ENCODE assay signal across 8 cellular contexts in the genomic region with DNA sequence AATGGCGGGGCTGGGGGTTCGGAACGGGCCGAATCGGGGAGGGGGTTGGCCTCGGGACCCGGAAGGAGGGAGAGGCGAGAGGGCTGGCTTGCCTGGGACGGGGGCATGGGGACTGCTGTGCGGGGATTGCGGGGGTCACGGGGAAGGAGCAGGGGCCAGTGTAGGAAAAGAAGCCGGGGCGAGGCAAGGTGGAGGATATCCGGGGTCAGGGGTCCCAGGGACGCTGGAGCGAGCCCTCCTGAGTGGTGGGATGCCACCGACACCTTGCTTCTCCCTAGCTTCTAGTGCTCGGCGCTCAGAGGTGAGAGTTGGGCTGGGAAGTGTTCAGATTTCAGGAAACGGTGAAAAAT. TPM values are rescaled to one million over a fixed set of nuclear protein-coding genes. Genes with fewer than 3 reads are reported as not detected.
DNase-seq lines count a peak whose midpoint lies in the region; ATAC-seq and TF ChIP-seq lines count a peak whose summit lies in the region.

No MANE protein-coding gene starts in this region.

- intact Hi-C loops in CD4-positive, alpha-beta memory T cell (cut with micrococcal nuclease) = loop anchor here (1.0 to 2.0 kb wide), 3 partner anchors 37 to 127 kb away; a partner anchor contains a TSS

- H3K27ac Mint-ChIP-seq in CD4-positive, alpha-beta memory T cell = peak overlapping the region; percentile 34 to 91 (median 82)
- peak overlapping the region; percentile 83 for H3K27ac Mint-ChIP-seq in endodermal cell

- peaks cover 41% of the 10 kb centered on the region for H3K4me1 ChIP-seq in CD4-positive, alpha-beta memory T cell (ENCODE audit: insufficient read depth, low read length)
- H3K4me1 ChIP-seq in NT2/D1 (ENCODE audit: insufficient read depth, insufficient read length) = peaks cover 5% of the 10 kb centered on the region
- no peaks in the 10 kb centered on the region for H3K4me1 ChIP-seq in endodermal cell (ENCODE audit: control insufficient read depth, insufficient read depth, low read length)
- peaks cover 9 to 17% of the 10 kb centered on the region in 2 experiments for H3K4me1 ChIP-seq in neutrophil (ENCODE audit: control insufficient read depth in 1 of 2, insufficient read depth in 1 of 2, low read depth in 1 of 2, low read length in 1 of 2)

- H3K36me3 Mint-ChIP-seq in CD4-positive, alpha-beta memory T cell = peaks cover 0 to 10% of the 10 kb centered on the region in 2 donors
- no peaks in the 10 kb centered on the region for H3K36me3 Mint-ChIP-seq in endodermal cell (ENCODE audit: low read depth)

- POLR2A ChIA-PET in CD4-positive, alpha-beta memory T cell (lab: Charles Lee; ENCODE audit: partially characterized antibody) = interaction anchor here (0.7 to 3.6 kb wide), 13 partner anchors 8 to 251 kb away, joined by 3 to 23 read pairs (median 4); a partner anchor contains a TSS

- no peaks in the 10 kb centered on the region for H3K27me3 ChIP-seq in CD4-positive, alpha-beta memory T cell (ENCODE audit: insufficient read depth, low read length)
- H3K27me3 ChIP-seq in NT2/D1 (ENCODE audit: insufficient read depth, insufficient read length) = peaks cover 23% of the 10 kb centered on the region
- H3K27me3 ChIP-seq in endodermal cell (ENCODE audit: control insufficient read depth, insufficient read depth, low read length, poor library complexity, severe bottlenecking) = peaks cover 22% of the 10 kb centered on the region
- peaks cover 85% of the 10 kb centered on the region for H3K27me3 ChIP-seq in neutrophil

- ATAC-seq in GM21825 (IDR thresholded peaks at IDR 0.05; ENCODE audit: unreplicated experiment) = no peak
- no peak for ATAC-seq in esophagus mucosa

- no peak for TF ChIP-seq CTCF in endodermal cell (conservative IDR thresholded peaks at IDR 0.05)
- no peak for TF ChIP-seq CTCF in neutrophil (IDR thresholded peaks at IDR 0.05)

- H3K36me3 ChIP-seq in CD4-positive, alpha-beta memory T cell (ENCODE audit: insufficient read depth, low read length) = no peaks in the 10 kb centered on the region
- H3K36me3 ChIP-seq in NT2/D1 (ENCODE audit: insufficient read depth, insufficient read length, low read length) (no peaks in the 10 kb centered on the region), endodermal cell (ENCODE audit: control insufficient read depth, insufficient read depth, low read length) (no peaks in the 10 kb centered on the region), neutrophil (no peaks in the 10 kb centered on the region)

- H3K9ac ChIP-seq in NT2/D1 (ENCODE audit: insufficient read length, low read depth) = peak overlapping the region; percentile 82
- H3K9ac ChIP-seq in endodermal cell (ENCODE audit: extremely low read depth, low read length, poor library complexity, severe bottlenecking) = peak overlapping the region; percentile 51

- CTCF ChIA-PET in CD4-positive, alpha-beta memory T cell (lab: Charles Lee; ENCODE audit: partially characterized antibody) = interaction anchor here (0.7 to 3.8 kb wide), 11 partner anchors 16 to 137 kb away, joined by 3 to 40 read pairs (median 4); no protein-coding TSS in a partner anchor

- H3K4me1 Mint-ChIP-seq in CD4-positive, alpha-beta memory T cell = peaks cover 31 to 72% (median 46%) of the 10 kb centered on the region in 4 donors
- H3K4me1 Mint-ChIP-seq in endodermal cell = peaks cover 6% of the 10 kb centered on the region

- 2 to 5% methylated on average over 11 to 21 of the region's 21 CpGs for WGBS in endodermal cell (ENCODE audit: insufficient coverage in 1 of 2, insufficient read length in 1 of 2), 2 experiments

- no peaks in the 10 kb centered on the region for H3K9me3 ChIP-seq in CD4-positive, alpha-beta memory T cell (ENCODE audit: control insufficient read depth in 1 of 2, low read length in 2 of 2)
- H3K9me3 ChIP-seq in NT2/D1 (ENCODE audit: insufficient read depth, low read length) (no peaks in the 10 kb centered on the region), endodermal cell (ENCODE audit: control insufficient read depth, low read length) (no peaks in the 10 kb centered on the region), neutrophil (no peaks in the 10 kb centered on the region)

- H3K4me3 ChIP-seq in CD4-positive, alpha-beta memory T cell (ENCODE audit: low read length in 2 of 2) = peak overlapping the region; percentile 65 to 67
- H3K4me3 ChIP-seq in NT2/D1 (ENCODE audit: insufficient read length, low read depth) (peak overlapping the region; percentile 64), endodermal cell (ENCODE audit: low read length) (peak overlapping the region; percentile 88), neutrophil (ENCODE audit: low read depth in 1 of 2, low read length in 1 of 2) (peak overlapping the region; percentile 49 to 55)

- H3K27ac ChIP-seq in CD4-positive, alpha-beta memory T cell (ENCODE audit: low read depth, low read length) = peak overlapping the region; percentile 51
- no peak overlapping the region for H3K27ac ChIP-seq in endodermal cell (ENCODE audit: low read depth, low read length)
- no peak overlapping the region for H3K27ac ChIP-seq in neutrophil

- H3K4me3 Mint-ChIP-seq in CD4-positive, alpha-beta memory T cell = peak overlapping the region; percentile 79 to 87 (median 85)
- peak overlapping the region; percentile 82 for H3K4me3 Mint-ChIP-seq in endodermal cell

- H3K27me3 Mint-ChIP-seq in CD4-positive, alpha-beta memory T cell = no peaks in the 10 kb centered on the region
- peaks cover 37% of the 10 kb centered on the region for H3K27me3 Mint-ChIP-seq in endodermal cell (ENCODE audit: insufficient read depth)

- H3K9me3 Mint-ChIP-seq in CD4-positive, alpha-beta memory T cell = peaks cover 0 to 2% (median 0%) of the 10 kb centered on the region in 8 donors
- H3K9me3 Mint-ChIP-seq in endodermal cell = no peaks in the 10 kb centered on the region

- DNase-seq in CD4-positive, alpha-beta memory T cell = no peak
- no peak for DNase-seq in NT2/D1 (ENCODE audit: low read depth, low spot score)
- DNase-seq in endodermal cell = no peak
- DNase-seq in NCI-H2081 (lab: John Stamatoyannopoulos, UW) = no peak
- no peak for DNase-seq in stimulated activated CD4-positive, alpha-beta T cell treated with anti-CD3 and anti-CD28 coated beads, Interleukin-1b, Interleukin-23, amount 100 ng/mL, for 48 hours

RNA-seq across cellular contexts. Expression of a gene that starts 0.4 kb away (rescaled TPM):
- total RNA-seq in CD4-positive, alpha-beta memory T cell = 100 to 1,000 TPM; 141 to 160 TPM
- 10 to 100 TPM; 11.0 to 30.0 TPM for polyA plus RNA-seq in CD4-positive, alpha-beta memory T cell
- total RNA-seq in endodermal cell = 1 to 10 TPM; 3.0 to 8.6 TPM
- 9.4 TPM for polyA plus RNA-seq in endodermal cell (2013, experiment 1 of 2)
- polyA plus RNA-seq in endodermal cell (2013, experiment 2 of 2) = 7.7 TPM
- total RNA-seq in esophagus mucosa = 1.0 TPM

RNA-seq across cellular contexts. Expression of a gene that starts 35.9 kb away (rescaled TPM):
- total RNA-seq in CD4-positive, alpha-beta memory T cell = 10 to 100 TPM; 15.6 to 16.2 TPM
- 1 to 10 TPM; 1.1 to 7.1 TPM for polyA plus RNA-seq in CD4-positive, alpha-beta memory T cell
- total RNA-seq in endodermal cell = 100 to 1,000 TPM; 414 to 454 TPM
- 364 TPM for polyA plus RNA-seq in endodermal cell (2013, experiment 1 of 2)
- polyA plus RNA-seq in endodermal cell (2013, experiment 2 of 2) = 386 TPM
- total RNA-seq in esophagus mucosa = 23.8 TPM

Comparison
In these comparisons a context has a peak if more than half of its experiments do, and no peak if none do; other contexts are left out.
1. RNA of a gene that starts 0.4 kb away (total RNA-seq): 141 to 160 TPM in CD4-positive, alpha-beta memory T cell; 3.0 to 8.6 TPM in endodermal cell and 1.0 TPM in esophagus mucosa (single experiment); every median in the first group is over 10 times any median in the second.
2. RNA of a gene that starts 35.9 kb away (total RNA-seq): 414 to 454 TPM in endodermal cell; 23.8 TPM in esophagus mucosa (single experiment) and 15.6 to 16.2 TPM in CD4-positive, alpha-beta memory T cell; every median in the first group is over 10 times any median in the second.
3. Peak in every context shown above with its lines, with median percentiles within 50 percentile points of each other: H3K4me3 ChIP-seq.